1 cellular context compared by ENCODE assay signal in genomic region chr19:52171321-52172169, GRCh38.
TF ChIP-seq lines count a peak whose summit lies in the region.

ZNF836 (minus strand) TSS chr19:52171621; CDS start chr19:52168072, 3,549 bp downstream.

TF ChIP-seq in HepG2, 621 proteins besides CTCF, POLR2A, EP300 and RAD21 (continued from another document):
- peak; percentile 63 for TF ChIP-seq ZNF687 (CRISPR knock-in tag; IDR thresholded peaks at IDR 0.05)
- TF ChIP-seq ONECUT2 (CRISPR knock-in tag; IDR thresholded peaks at IDR 0.05) = peak; percentile 62; the same call in 1 of the 2 replicates
- TF ChIP-seq AHDC1 (CRISPR knock-in tag; IDR thresholded peaks at IDR 0.05; ENCODE audit: borderline replicate concordance) = 0 out of 2 replicates have a peak, but pooled peaks have one; percentile 22
- no peak for TF ChIP-seq ZFP36 (IDR thresholded peaks at IDR 0.05; ENCODE audit: borderline replicate concordance, low read depth, low read length, partially characterized antibody)
- TF ChIP-seq GMEB2 (CRISPR knock-in tag; IDR thresholded peaks at IDR 0.05; ENCODE audit: low read depth) = no peak
- TF ChIP-seq KMT2B (CRISPR knock-in tag; IDR thresholded peaks at IDR 0.05) = 0 out of 2 replicates have a peak, but pooled peaks have one; percentile 71
- no peak for TF ChIP-seq BCL3 (CRISPR knock-in tag; IDR thresholded peaks at IDR 0.05)
- TF ChIP-seq MIER2 (CRISPR knock-in tag; IDR thresholded peaks at IDR 0.05) = no peak
- no peak for TF ChIP-seq CREB1 (IDR thresholded peaks at IDR 0.05)
- peak; percentile 18; the same call in 1 of the 2 replicates for TF ChIP-seq CREB1 (CRISPR knock-in tag; IDR thresholded peaks at IDR 0.05)
- TF ChIP-seq LCORL (IDR thresholded peaks at IDR 0.05) = no peak
- peak; percentile 50; the same call in 1 of the 2 replicates for TF ChIP-seq LCORL (CRISPR knock-in tag; IDR thresholded peaks at IDR 0.05)
- TF ChIP-seq FOSL1 (CRISPR knock-in tag; IDR thresholded peaks at IDR 0.05; ENCODE audit: borderline replicate concordance) = no peak
- no peak for TF ChIP-seq ZNF674 (CRISPR knock-in tag; IDR thresholded peaks at IDR 0.05; ENCODE audit: low read depth)
- TF ChIP-seq ZNF350 (CRISPR knock-in tag; IDR thresholded peaks at IDR 0.05; ENCODE audit: borderline replicate concordance, low read depth) = peak; percentile 27; the same call in 1 of the 2 replicates
- TF ChIP-seq NR0B2 (CRISPR knock-in tag; IDR thresholded peaks at IDR 0.05) = no peak
- TF ChIP-seq ARID4A (CRISPR knock-in tag; IDR thresholded peaks at IDR 0.05; ENCODE audit: borderline replicate concordance) = no peak; the same call in 1 of the 2 replicates
- peak; percentile 45; the same call in 1 of the 2 replicates for TF ChIP-seq HOXA5 (CRISPR knock-in tag; IDR thresholded peaks at IDR 0.05)
- TF ChIP-seq RBM39 (IDR thresholded peaks at IDR 0.05; ENCODE audit: low read depth, low read length, poor library complexity, severe bottlenecking) = peak; percentile 37
